In genomic region chr7:35331730-35332678, GRCh38 we compare ENCODE assay signal across 17 cellular contexts.
"Had no signal": no experiment of that assay in that cellular context is flagged by ENCODE, and none has a peak within 500 bp of the region (broad histone marks: within the 10 kb centered on the region; RNA-seq: fewer than 3 reads in every experiment).

No MANE protein-coding gene starts in this region.

- H3K36me3 ChIP-seq: brain microvascular endothelial cell, gastroesophageal sphincter, tibial nerve had no signal

- ATAC-seq: activated CD8-positive, alpha-beta T cell treated with anti-CD3 and anti-CD28 coated beads, Interleukin-2, amount 10 ng/mL, durations not matched to agents 7 days and 5 days; esophagus mucosa; gastroesophageal sphincter; left colon had no signal

- H3K27ac Mint-ChIP-seq: activated B cell treated with CpG ODN at 0.5 μM for 24 hours; activated CD8-positive, alpha-beta T cell treated with anti-CD3 and anti-CD28 coated beads, Interleukin-2, amount 10 ng/mL, durations not matched to agents 7 days and 5 days; progenitor cell of endocrine pancreas; stimulated activated naive CD8-positive, alpha-beta T cell treated with anti-CD3 and anti-CD28 coated beads, Interleukin-15, Interleukin-2, amounts not matched to agents 100 ng/mL and 50 ng/mL, for 24 hours had no signal

- H3K4me3 Mint-ChIP-seq: activated B cell treated with CpG ODN at 0.5 μM for 24 hours; activated CD8-positive, alpha-beta T cell treated with anti-CD3 and anti-CD28 coated beads, Interleukin-2, amount 10 ng/mL, durations not matched to agents 7 days and 5 days; stimulated activated naive CD8-positive, alpha-beta T cell treated with anti-CD3 and anti-CD28 coated beads, Interleukin-15, Interleukin-2, amounts not matched to agents 100 ng/mL and 50 ng/mL, for 24 hours had no signal

- H3K27me3 ChIP-seq: brain microvascular endothelial cell, gastroesophageal sphincter, tibial nerve had no signal

- DNase-seq: activated B cell treated with CpG ODN at 0.5 μM for 24 hours; activated CD4-positive, alpha-beta T cell treated with anti-CD3 and anti-CD28 coated beads for 4 hours; activated CD8-positive, alpha-beta memory T cell treated with anti-CD3 and anti-CD28 coated beads, Interleukin-2, amount 50 U/mL, for 4 hours; activated CD8-positive, alpha-beta T cell treated with anti-CD3 and anti-CD28 coated beads, Interleukin-2, amount 10 ng/mL, durations not matched to agents 7 days and 5 days; activated effector memory CD4-positive, alpha-beta T cell treated with Interleukin-2 at 50 U/mL for 16 hours; activated naive CD4-positive, alpha-beta T cell treated with anti-CD3 and anti-CD28 coated beads, Interleukin-2, amount 50 U/mL, for 16 hours; activated T-cell treated with anti-CD3 and anti-CD28 coated beads, Interleukin-2, amount 50 U/mL, for 48 hours; aorta; brain microvascular endothelial cell; left colon had no signal

- H3K4me1 ChIP-seq: gastroesophageal sphincter, tibial nerve had no signal

- H3K4me1 Mint-ChIP-seq: activated B cell treated with CpG ODN at 0.5 μM for 24 hours had no signal

- H3K4me3 ChIP-seq: coronary artery, gastroesophageal sphincter, lung, tibial nerve had no signal

- H3K9me3 Mint-ChIP-seq: activated B cell treated with CpG ODN at 0.5 μM for 24 hours; stimulated activated naive CD8-positive, alpha-beta T cell treated with anti-CD3 and anti-CD28 coated beads, Interleukin-15, Interleukin-2, amounts not matched to agents 100 ng/mL and 50 ng/mL, for 24 hours had no signal

- H3K27ac ChIP-seq: brain microvascular endothelial cell, coronary artery, gastroesophageal sphincter, tibial nerve had no signal

- H3K9me3 ChIP-seq: gastroesophageal sphincter, tibial nerve had no signal
